In genomic region chr22:29977107-29977506, GRCh38 we compare ENCODE assay signal across 22 cellular contexts.
A peak's percentile ranks its signal among the peaks of the same experiment; 100 is the strongest.
DNase-seq lines count a peak whose midpoint lies in the region; ATAC-seq, FAIRE-seq and TF ChIP-seq lines count a peak whose summit lies in the region.
"Had no signal": no experiment of that assay in that cellular context is flagged by ENCODE, and none has a peak within 500 bp of the region (broad histone marks: within the 10 kb centered on the region; RNA-seq: fewer than 3 reads in every experiment).

No MANE protein-coding gene starts in this region.

- H3K36me3 ChIP-seq in K562 (ENCODE audit: control insufficient read depth, insufficient read depth, low read length), result peaks cover 8% of the 10 kb centered on the region; the same call in 1 of the 3 replicates
- H3K36me3 ChIP-seq in neutrophil, result peaks cover 76% of the 10 kb centered on the region
- H3K36me3 ChIP-seq: BE2C had no signal

- no peak overlapping the region for H2AFZ ChIP-seq in K562 (ENCODE audit: low read depth, low read length)
- H2AFZ ChIP-seq: GM23338 had no signal

- CTCF ChIA-PET in A549 (lab: Yijun Ruan, JAX) (no interaction called here), K562 (lab: Yijun Ruan, JAX; ENCODE audit: low intra/inter-chr PET ratio) (no interaction called here)

- ATAC-seq in A549, result no peak
- no peak for ATAC-seq in K562
- ATAC-seq in HG03175 (IDR thresholded peaks at IDR 0.05; ENCODE audit: unreplicated experiment), result no peak
- ATAC-seq: GM23338, HCT116 had no signal

- TF ChIP-seq EP300 in A549 (IDR thresholded peaks at IDR 0.05) (no peak), K562 (IDR thresholded peaks at IDR 0.05; ENCODE audit: low read length) (no peak)

- H3K9me1 ChIP-seq in K562 (ENCODE audit: control insufficient read depth, insufficient read depth, low read length), result no peaks in the 10 kb centered on the region

- intact Hi-C loops in K562 (cut with micrococcal nuclease), result no loop called here

- TF ChIP-seq POLR2A in A549 (IDR thresholded peaks at IDR 0.05; ENCODE audit: low read length) (no peak), K562 (conservative IDR thresholded peaks at IDR 0.05) (no peak)

- no peaks in the 10 kb centered on the region for H3K9me3 ChIP-seq in A549
- no peaks in the 10 kb centered on the region for H3K9me3 ChIP-seq in K562 (replicated peaks; ENCODE audit: control insufficient read depth, insufficient read depth, low read depth, low read length)
- H3K9me3 ChIP-seq in neutrophil, result no peaks in the 10 kb centered on the region
- H3K9me3 ChIP-seq: BE2C; BLaER1 treated with 17β-estradiol and CSF1 and Interleukin-3, amounts not matched to agents 10 nM and 100 nM had no signal

- no peak for TF ChIP-seq CTCF in A549 (IDR thresholded peaks at IDR 0.05)
- TF ChIP-seq CTCF in K562 (IDR thresholded peaks at IDR 0.05 in 2 of 3, conservative IDR thresholded peaks at IDR 0.05 in 1 of 3; ENCODE audit: insufficient read depth in 2 of 3, low read depth in 1 of 3, low read length in 3 of 3), result no peak
- no peak for TF ChIP-seq CTCF in neutrophil (IDR thresholded peaks at IDR 0.05)

- H3K79me2 ChIP-seq in K562 (ENCODE audit: control insufficient read depth, insufficient read depth, low read length), result no peaks in the 10 kb centered on the region

- no peak overlapping the region for H3K27ac ChIP-seq in A549
- no peak overlapping the region for H3K27ac ChIP-seq in K562 (ENCODE audit: extremely low read depth, low read depth, low read length)
- peak overlapping the region; percentile 3 for H3K27ac ChIP-seq in neutrophil
- H3K27ac ChIP-seq: BLaER1 treated with 17β-estradiol and CSF1 and Interleukin-3, amounts not matched to agents 10 nM and 100 nM had no signal

- H4K20me1 ChIP-seq in K562 (replicated peaks; ENCODE audit: control insufficient read depth, insufficient read depth, low read length), result no peaks in the 10 kb centered on the region

- no TSS peak for BruUV-seq in K562 (replicated peaks; lab: Mats Ljungman, UMichigan)

- H3K4me3 ChIP-seq in A549 (no peak overlapping the region), K562 (no peak overlapping the region), neutrophil (ENCODE audit: low read depth in 1 of 2, low read length in 1 of 2) (no peak overlapping the region)
- H3K4me3 ChIP-seq: BLaER1 treated with 17β-estradiol and CSF1 and Interleukin-3, amounts not matched to agents 10 nM and 100 nM; GM23338 had no signal

- POLR2A ChIA-PET in A549 (lab: Yijun Ruan, JAX), result no interaction called here
- POLR2A ChIA-PET in K562 (lab: Yijun Ruan, JAX), result no interaction called here

- FAIRE-seq in A549 (lab: Jason Lieb, UNC), result no peak
- no peak for FAIRE-seq in K562 (lab: Jason Lieb, UNC)
- FAIRE-seq: D721Med, GM12891, GM18507 had no signal

- WGBS in A549 (ENCODE audit: missing lambda C conversion rate), result 90% methylated on average over 3 of the region's 3 CpGs
- 68% methylated on average over 2 of the region's 3 CpGs for WGBS in K562 (ENCODE audit: insufficient coverage, low coverage, missing lambda C conversion rate)

- no peak overlapping the region for H3K9ac ChIP-seq in K562 (ENCODE audit: insufficient read depth in 1 of 2, low read depth in 2 of 2, low read length in 2 of 2)
- H3K9ac ChIP-seq: BLaER1 treated with 17β-estradiol and CSF1 and Interleukin-3, amounts not matched to agents 10 nM and 100 nM had no signal

- in situ Hi-C loops in K562 (cut with MboI), result no loop called here

- H3K4me2 ChIP-seq in A549 (no peak overlapping the region), K562 (ENCODE audit: insufficient read depth, low read length) (no peak overlapping the region)
- H3K4me2 ChIP-seq: BLaER1 treated with 17β-estradiol and CSF1 and Interleukin-3, amounts not matched to agents 10 nM and 100 nM; GM23338 had no signal

- no peak for TF ChIP-seq RAD21 in A549 (conservative IDR thresholded peaks at IDR 0.05 in 1 of 2, IDR thresholded peaks at IDR 0.05 in 1 of 2)
- TF ChIP-seq RAD21 in K562 (CRISPR knock-in tag; conservative IDR thresholded peaks at IDR 0.05 in 1 of 2, IDR thresholded peaks at IDR 0.05 in 1 of 2), result no peak

- DNase-seq in NOMO-1 treated with DMSO at 0.1 percent for 48 hours (lab: John Stamatoyannopoulos, UW; ENCODE audit: unreplicated experiment), result peak; percentile 67
- no peak for DNase-seq in NOMO-1 treated with dmso at 0.1 percent for 144 hours (lab: John Stamatoyannopoulos, UW; ENCODE audit: unreplicated experiment)
- DNase-seq in A549 (ENCODE audit: low read depth in 1 of 2, low spot score in 1 of 2), result no peak
- DNase-seq in K562 (ENCODE audit: extremely low read depth in 1 of 4, low spot score in 3 of 4), result no peak
- DNase-seq in AG20443 (ENCODE audit: low spot score), result no peak
- DNase-seq: 8988T; BE2C; CD4-positive, alpha-beta T cell; CD8-positive, alpha-beta memory T cell; DMS 273 treated with DMSO at 0.1 percent for 48 hours; DMS79; EL; GDM1; H9 had no signal

- H3K27me3 ChIP-seq in K562 (ENCODE audit: control insufficient read depth in 2 of 2, insufficient read depth in 2 of 2, low read length in 2 of 2) (no peaks in the 10 kb centered on the region), neutrophil (no peaks in the 10 kb centered on the region)
- H3K27me3 ChIP-seq: BE2C; BLaER1 treated with 17β-estradiol and CSF1 and Interleukin-3, amounts not matched to agents 10 nM and 100 nM had no signal

- peaks cover 12% of the 10 kb centered on the region for H3K4me1 ChIP-seq in A549
- H3K4me1 ChIP-seq in K562 (replicated peaks in 1 of 2; ENCODE audit: control insufficient read depth in 2 of 2, insufficient read depth in 2 of 2, low read length in 2 of 2), result no peaks in the 10 kb centered on the region
- peaks cover 0 to 3% of the 10 kb centered on the region in 2 experiments for H3K4me1 ChIP-seq in neutrophil (ENCODE audit: control insufficient read depth in 1 of 2, insufficient read depth in 1 of 2, low read depth in 1 of 2, low read length in 1 of 2)
- H3K4me1 ChIP-seq: BE2C; BLaER1 treated with 17β-estradiol and CSF1 and Interleukin-3, amounts not matched to agents 10 nM and 100 nM had no signal

TF ChIP-seq in A549, 52 proteins besides CTCF, POLR2A, EP300 and RAD21:
- TF ChIP-seq GATA3 (IDR thresholded peaks at IDR 0.05; ENCODE audit: borderline replicate concordance), result no peak
- peak; percentile 45 for TF ChIP-seq MAFK (IDR thresholded peaks at IDR 0.05; ENCODE audit: partially characterized antibody)
TF ChIP-seq in A549: peak in this region for 1.

TF ChIP-seq in K562, 482 proteins besides CTCF, POLR2A, EP300 and RAD21:
- TF ChIP-seq ZNF316 (IDR thresholded peaks at IDR 0.05) (peak; percentile 61), TSHZ1 (CRISPR knock-in tag; IDR thresholded peaks at IDR 0.05) (no peak), C11orf30 (IDR thresholded peaks at IDR 0.05; ENCODE audit: low read depth) (0 out of 2 replicates have a peak, but pooled peaks have one; percentile 23), CREB1 (IDR thresholded peaks at IDR 0.05) (no peak), CREB1 (CRISPR knock-in tag; IDR thresholded peaks at IDR 0.05) (no peak), ILK (tag; IDR thresholded peaks at IDR 0.05; ENCODE audit: borderline replicate concordance, low read depth) (no peak)
TF ChIP-seq in K562: peak in this region for 2.
